ENCODE assay signal across 8 cellular contexts in the genomic region with DNA sequence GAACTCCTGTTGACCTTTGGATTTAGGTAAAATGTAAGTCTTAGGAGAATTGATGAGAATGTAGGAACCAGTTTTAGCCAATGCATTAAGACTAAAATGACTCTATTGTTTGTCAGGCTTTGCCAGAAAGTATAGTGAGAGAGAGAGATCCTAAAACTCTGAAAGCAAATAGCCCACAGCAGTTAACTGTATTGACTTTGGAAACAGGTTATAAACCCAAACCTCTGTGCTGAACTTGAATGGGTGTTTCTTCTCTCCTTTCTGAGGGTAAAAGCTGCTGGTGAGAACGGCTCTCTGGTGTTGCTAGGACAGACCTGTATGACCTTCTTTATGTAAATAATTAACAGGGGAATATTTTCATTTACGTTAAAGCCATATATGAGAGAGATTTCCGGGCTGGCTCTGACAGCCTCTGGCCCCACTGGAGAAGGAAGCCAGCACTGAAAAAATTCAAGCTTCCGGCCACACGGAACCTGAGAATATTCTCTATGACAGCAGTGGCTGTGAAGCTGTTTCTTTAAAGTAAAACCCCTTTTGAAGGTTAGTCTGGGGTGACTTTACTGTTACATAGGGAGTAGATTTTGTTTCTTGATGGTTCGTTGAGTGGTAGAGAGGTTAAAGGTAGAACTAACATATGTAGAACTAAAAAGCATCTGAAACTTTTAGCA.
A peak's percentile ranks its signal among the peaks of the same experiment; 100 is the strongest.
DNase-seq lines count a peak whose midpoint lies in the region; ATAC-seq, FAIRE-seq and TF ChIP-seq lines count a peak whose summit lies in the region.

No MANE protein-coding gene starts in this region.

- no peak overlapping the region for H3K14ac ChIP-seq in trophoblast cell (ENCODE audit: low read length)

- no peaks in the 10 kb centered on the region for H3K9me3 ChIP-seq in trophoblast cell (ENCODE audit: insufficient read depth, low read depth, low read length)
- no peaks in the 10 kb centered on the region for H3K9me3 ChIP-seq in testis

- no peak for TF ChIP-seq CTCF in LNCaP clone FGC (IDR thresholded peaks at IDR 0.05; ENCODE audit: control insufficient read depth, extremely low read depth, insufficient read depth)
- TF ChIP-seq CTCF in brain (conservative IDR thresholded peaks at IDR 0.05) = no peak
- no peak for TF ChIP-seq CTCF in testis (IDR thresholded peaks at IDR 0.05)

- intact Hi-C loops in testis (cut with DNase I; ENCODE audit: low total_unique reads) = no loop called here

- no peaks in the 10 kb centered on the region for H3K27me3 Mint-ChIP-seq in brain

- H3K27ac ChIP-seq in trophoblast cell (ENCODE audit: low read depth, low read length) (no peak overlapping the region), testis (no peak overlapping the region)

- peak; percentile 89 for FAIRE-seq in GM18507 (lab: Jason Lieb, UNC)

- H3K9ac ChIP-seq in trophoblast cell (ENCODE audit: low read length) = no peak overlapping the region

- H2AK5ac ChIP-seq in trophoblast cell (ENCODE audit: low read length) = no peak overlapping the region

- no peak overlapping the region for H2BK12ac ChIP-seq in trophoblast cell (ENCODE audit: low read length)

- no peak overlapping the region for H4K91ac ChIP-seq in trophoblast cell (ENCODE audit: low read depth, low read length)

- peaks cover under 1 to 3% of the 10 kb centered on the region in 2 experiments for H3K4me1 ChIP-seq in trophoblast cell (ENCODE audit: control insufficient read depth in 1 of 2, insufficient read depth in 2 of 2, low read length in 2 of 2)
- H3K4me1 ChIP-seq in testis = peaks cover 19% of the 10 kb centered on the region

- H3K4ac ChIP-seq in trophoblast cell (ENCODE audit: low read depth, low read length) = peak overlapping the region; percentile 52

- H2AFZ ChIP-seq in trophoblast cell (ENCODE audit: insufficient read depth, low read length, poor library complexity) = no peak overlapping the region

- ATAC-seq in GM21737 (IDR thresholded peaks at IDR 0.05; ENCODE audit: unreplicated experiment) = peak; percentile 86

- H3K27ac Mint-ChIP-seq in brain = peak overlapping the region in 3 of 5 experiments; percentile 31 to 86 (median 67)

- no peak overlapping the region for H4K12ac ChIP-seq in trophoblast cell (ENCODE audit: low read depth, low read length)

- H3K4me3 ChIP-seq in LNCaP clone FGC (ENCODE audit: low read depth, low read length) (no peak overlapping the region), trophoblast cell (ENCODE audit: low read depth, low read length) (no peak overlapping the region), testis (no peak overlapping the region)

- H3K79me1 ChIP-seq in trophoblast cell (ENCODE audit: low read length) = no peaks in the 10 kb centered on the region

- peak overlapping the region in 1 of 5 experiments; percentile 75 for H3K4me3 Mint-ChIP-seq in brain

- no peak overlapping the region for H3K23ac ChIP-seq in trophoblast cell (ENCODE audit: low read length)

- no peaks in the 10 kb centered on the region for H3K27me3 ChIP-seq in trophoblast cell (ENCODE audit: insufficient read depth, low read length)
- no peaks in the 10 kb centered on the region for H3K27me3 ChIP-seq in testis

- H3K79me2 ChIP-seq in trophoblast cell (ENCODE audit: control insufficient read depth, insufficient read depth, low read length, poor library complexity) = peaks cover 3% of the 10 kb centered on the region

- no peak overlapping the region for H3K4me2 ChIP-seq in trophoblast cell (ENCODE audit: low read length)

- H3K36me3 ChIP-seq in trophoblast cell (ENCODE audit: control insufficient read depth in 1 of 2, insufficient read depth in 2 of 2, low read length in 2 of 2) (no peaks in the 10 kb centered on the region), testis (ENCODE audit: low read depth, missing control alignments) (no peaks in the 10 kb centered on the region)

- H2BK120ac ChIP-seq in trophoblast cell (ENCODE audit: insufficient read depth, low read length, poor library complexity) = no peak overlapping the region

- no peak overlapping the region for H2BK5ac ChIP-seq in trophoblast cell (ENCODE audit: low read depth, low read length, poor library complexity)

- H3K36me3 Mint-ChIP-seq in brain = peaks cover 28% of the 10 kb centered on the region

- DNase-seq in GM18507 (ENCODE audit: extremely low spot score, insufficient read length, low read depth) (no peak), LNCaP clone FGC (ENCODE audit: low read depth) (peak; percentile 63), trophoblast cell (no peak), testis (no peak), HuH-7 (ENCODE audit: low spot score) (no peak), NCI-H128 (lab: John Stamatoyannopoulos, UW; ENCODE audit: unreplicated experiment) (no peak)

- no peaks in the 10 kb centered on the region for H3K9me3 Mint-ChIP-seq in brain

- H3K4me1 Mint-ChIP-seq in brain = peaks cover 88% of the 10 kb centered on the region

- no CpG with 5 or more reads among the region's 6 CpGs for WGBS in trophoblast cell (ENCODE audit: extremely low coverage, insufficient coverage, insufficient read length)
- 50 to 59% methylated on average over 6 of the region's 6 CpGs for WGBS in testis, 2 donors

- H3K18ac ChIP-seq in trophoblast cell (ENCODE audit: low read length) = no peak overlapping the region

- H4K8ac ChIP-seq in trophoblast cell (ENCODE audit: low read depth, low read length) = no peak overlapping the region

- TF ChIP-seq POLR2A in testis (IDR thresholded peaks at IDR 0.05) = no peak
